In genomic region chr10:89283988-89284475, GRCh38 we compare ENCODE assay signal across 8 cellular contexts. TPM values are rescaled to one million over a fixed set of nuclear protein-coding genes. Genes with fewer than 3 reads are reported as not detected.
A peak's percentile ranks its signal among the peaks of the same experiment; 100 is the strongest.
DNase-seq lines count a peak whose midpoint lies in the region; ATAC-seq, FAIRE-seq and TF ChIP-seq lines count a peak whose summit lies in the region.

No MANE protein-coding gene starts in this region.

- no peak overlapping the region for H2BK5ac ChIP-seq in trophoblast cell (ENCODE audit: low read depth, low read length, poor library complexity)

- H2AFZ ChIP-seq in trophoblast cell (ENCODE audit: insufficient read depth, low read length, poor library complexity) (no peak overlapping the region), MM.1S (ENCODE audit: low read length) (no peak overlapping the region)

- H3K27ac ChIP-seq in RWPE2 (ENCODE audit: poor library complexity, severe bottlenecking) (peak overlapping the region; percentile 90), gastroesophageal sphincter (peak overlapping the region; percentile 82 to 87 (median 84)), trophoblast cell (ENCODE audit: low read depth, low read length) (no peak overlapping the region), MM.1S (ENCODE audit: low read length) (no peak overlapping the region)

- TF ChIP-seq POLR2A in gastroesophageal sphincter (IDR thresholded peaks at IDR 0.05): no peak

- DNase-seq in DMS53 treated with DMSO at 0.1 percent for 48 hours (lab: John Stamatoyannopoulos, UW; ENCODE audit: unreplicated experiment) (peak; percentile 54), RWPE2 (ENCODE audit: low spot score) (no peak), trophoblast cell (peak in 1 of 2 donors; percentile 51), MM.1S (no peak), HTR-8/SVneo (ENCODE audit: insufficient read length, low spot score) (no peak), SKM-1 (lab: John Stamatoyannopoulos, UW; ENCODE audit: unreplicated experiment) (no peak)

- no peak for TF ChIP-seq EP300 in gastroesophageal sphincter (IDR thresholded peaks at IDR 0.05)

- H3K9ac ChIP-seq in trophoblast cell (ENCODE audit: low read length) (no peak overlapping the region), MM.1S (ENCODE audit: low read length) (no peak overlapping the region)

- H2BK12ac ChIP-seq in trophoblast cell (ENCODE audit: low read length): no peak overlapping the region

- no peak overlapping the region for H2AK5ac ChIP-seq in trophoblast cell (ENCODE audit: low read length)

- no peaks in the 10 kb centered on the region for H3K9me2 ChIP-seq in MM.1S (replicated peaks; ENCODE audit: insufficient read depth, low read length)

- H3K4me1 ChIP-seq in RWPE2 (ENCODE audit: insufficient read depth, poor library complexity, severe bottlenecking): peaks cover 44% of the 10 kb centered on the region
- H3K4me1 ChIP-seq in gastroesophageal sphincter: peaks cover 18 to 38% (median 21%) of the 10 kb centered on the region in 3 donors
- peaks cover 0 to 3% of the 10 kb centered on the region in 2 experiments for H3K4me1 ChIP-seq in trophoblast cell (ENCODE audit: control insufficient read depth in 1 of 2, insufficient read depth in 2 of 2, low read length in 2 of 2)
- no peaks in the 10 kb centered on the region for H3K4me1 ChIP-seq in MM.1S (ENCODE audit: low read length)

- no peaks in the 10 kb centered on the region for H3F3A ChIP-seq in MM.1S (ENCODE audit: insufficient read depth, low read length)

- H3K36me3 ChIP-seq in RWPE2 (ENCODE audit: low read depth) (no peaks in the 10 kb centered on the region), gastroesophageal sphincter (no peaks in the 10 kb centered on the region), trophoblast cell (ENCODE audit: control insufficient read depth in 1 of 2, insufficient read depth in 2 of 2, low read length in 2 of 2) (no peaks in the 10 kb centered on the region), MM.1S (replicated peaks; ENCODE audit: insufficient read depth, low read length) (no peaks in the 10 kb centered on the region)

- no peak overlapping the region for H3K4ac ChIP-seq in trophoblast cell (ENCODE audit: low read depth, low read length)

- WGBS in gastroesophageal sphincter (ENCODE audit: low coverage in 1 of 2), 2 donors: 4 to 5% methylated on average over 3 of the region's 4 CpGs
- no CpG with 5 or more reads among the region's 4 CpGs for WGBS in trophoblast cell (ENCODE audit: extremely low coverage, insufficient coverage, insufficient read length)

- no peaks in the 10 kb centered on the region for H3K9me3 ChIP-seq in RWPE2 (ENCODE audit: severe bottlenecking)
- H3K9me3 ChIP-seq in gastroesophageal sphincter: no peaks in the 10 kb centered on the region
- H3K9me3 ChIP-seq in trophoblast cell (ENCODE audit: insufficient read depth, low read depth, low read length): no peaks in the 10 kb centered on the region
- H3K9me3 ChIP-seq in MM.1S (replicated peaks; ENCODE audit: insufficient read depth, low read length): no peaks in the 10 kb centered on the region

- H3K79me2 ChIP-seq in trophoblast cell (ENCODE audit: control insufficient read depth, insufficient read depth, low read length, poor library complexity): no peaks in the 10 kb centered on the region
- H3K79me2 ChIP-seq in MM.1S (ENCODE audit: low read length): no peaks in the 10 kb centered on the region

- TF ChIP-seq CTCF in RWPE2 (IDR thresholded peaks at IDR 0.05; ENCODE audit: poor library complexity, severe bottlenecking) (no peak), gastroesophageal sphincter (IDR thresholded peaks at IDR 0.05) (no peak), MM.1S (IDR thresholded peaks at IDR 0.05; ENCODE audit: low read length) (no peak)

- no peak overlapping the region for H3K18ac ChIP-seq in trophoblast cell (ENCODE audit: low read length)

- H3K4me2 ChIP-seq in trophoblast cell (ENCODE audit: low read length) (peak overlapping the region; percentile 20), MM.1S (ENCODE audit: low read depth, low read length) (no peak overlapping the region)

- no peak overlapping the region for H4K91ac ChIP-seq in trophoblast cell (ENCODE audit: low read depth, low read length)

- H3K14ac ChIP-seq in trophoblast cell (ENCODE audit: low read length): no peak overlapping the region

- peaks cover 2% of the 10 kb centered on the region for H3K79me1 ChIP-seq in trophoblast cell (ENCODE audit: low read length)

- no peak overlapping the region for H3K23ac ChIP-seq in trophoblast cell (ENCODE audit: low read length)

- no peak for FAIRE-seq in HTR-8/SVneo (lab: Jason Lieb, UNC)

- no peak overlapping the region for H3K4me3 ChIP-seq in RWPE2 (ENCODE audit: severe bottlenecking)
- peak overlapping the region; percentile 11 to 26 for H3K4me3 ChIP-seq in gastroesophageal sphincter
- H3K4me3 ChIP-seq in trophoblast cell (ENCODE audit: low read depth, low read length): no peak overlapping the region
- no peak overlapping the region for H3K4me3 ChIP-seq in MM.1S (ENCODE audit: low read length)

- H2BK120ac ChIP-seq in trophoblast cell (ENCODE audit: insufficient read depth, low read length, poor library complexity): no peak overlapping the region

- ATAC-seq in RWPE2 (ENCODE audit: low read depth): peak; percentile 58
- peak; percentile 96 for ATAC-seq in gastroesophageal sphincter
- ATAC-seq in HG03460 (IDR thresholded peaks at IDR 0.05; ENCODE audit: unreplicated experiment): no peak

- H4K8ac ChIP-seq in trophoblast cell (ENCODE audit: low read depth, low read length): no peak overlapping the region

- no peak overlapping the region for H4K12ac ChIP-seq in trophoblast cell (ENCODE audit: low read depth, low read length)

- H3K27me3 ChIP-seq in RWPE2 (ENCODE audit: insufficient read depth, poor library complexity, severe bottlenecking) (no peaks in the 10 kb centered on the region), gastroesophageal sphincter (no peaks in the 10 kb centered on the region), trophoblast cell (ENCODE audit: insufficient read depth, low read length) (no peaks in the 10 kb centered on the region), MM.1S (replicated peaks; ENCODE audit: insufficient read depth, low read length) (no peaks in the 10 kb centered on the region)

- no peaks in the 10 kb centered on the region for H4K20me1 ChIP-seq in MM.1S (ENCODE audit: insufficient read depth, low read length)

RNA-seq across cellular contexts. Expression of gene IFIT2, which starts 17.8 kb away (rescaled TPM):
- total RNA-seq in gastroesophageal sphincter: 1 to 10 TPM; 3.2 to 5.3 (median 3.8) TPM
- polyA plus RNA-seq in trophoblast cell (2013): 0.05 and 0.06 TPM in 2 replicates

RNA-seq across cellular contexts. Expression of gene LIPA, which starts 32.5 kb away (rescaled TPM):
- total RNA-seq in gastroesophageal sphincter: 10 to 100 TPM; 15.7 to 46.0 (median 22.3) TPM
- polyA plus RNA-seq in trophoblast cell (2013): 27.3 and 27.4 TPM in 2 replicates

RNA-seq across cellular contexts. Expression of gene IFIT3, which starts 43.8 kb away (rescaled TPM):
- 10 to 100 TPM in 2 of 4 donors, 1 to 10 TPM in 2; 8.1 to 15.5 (median 11.9) TPM for total RNA-seq in gastroesophageal sphincter
- 0.11 and 0.14 TPM in 2 replicates for polyA plus RNA-seq in trophoblast cell (2013)

Comparison
In these comparisons a context has a peak if more than half of its experiments do, and no peak if none do; other contexts are left out.
1. H3K27ac ChIP-seq: peak in RWPE2 (single experiment) and gastroesophageal sphincter (4 of 4); none in trophoblast cell (single experiment) and MM.1S (single experiment).
2. H3K4me3 ChIP-seq: peak in gastroesophageal sphincter (2 of 2); none in RWPE2 (single experiment), trophoblast cell (single experiment) and MM.1S (single experiment).